Comparison of ENCODE assay signal across 1 cellular context in the genomic region with DNA sequence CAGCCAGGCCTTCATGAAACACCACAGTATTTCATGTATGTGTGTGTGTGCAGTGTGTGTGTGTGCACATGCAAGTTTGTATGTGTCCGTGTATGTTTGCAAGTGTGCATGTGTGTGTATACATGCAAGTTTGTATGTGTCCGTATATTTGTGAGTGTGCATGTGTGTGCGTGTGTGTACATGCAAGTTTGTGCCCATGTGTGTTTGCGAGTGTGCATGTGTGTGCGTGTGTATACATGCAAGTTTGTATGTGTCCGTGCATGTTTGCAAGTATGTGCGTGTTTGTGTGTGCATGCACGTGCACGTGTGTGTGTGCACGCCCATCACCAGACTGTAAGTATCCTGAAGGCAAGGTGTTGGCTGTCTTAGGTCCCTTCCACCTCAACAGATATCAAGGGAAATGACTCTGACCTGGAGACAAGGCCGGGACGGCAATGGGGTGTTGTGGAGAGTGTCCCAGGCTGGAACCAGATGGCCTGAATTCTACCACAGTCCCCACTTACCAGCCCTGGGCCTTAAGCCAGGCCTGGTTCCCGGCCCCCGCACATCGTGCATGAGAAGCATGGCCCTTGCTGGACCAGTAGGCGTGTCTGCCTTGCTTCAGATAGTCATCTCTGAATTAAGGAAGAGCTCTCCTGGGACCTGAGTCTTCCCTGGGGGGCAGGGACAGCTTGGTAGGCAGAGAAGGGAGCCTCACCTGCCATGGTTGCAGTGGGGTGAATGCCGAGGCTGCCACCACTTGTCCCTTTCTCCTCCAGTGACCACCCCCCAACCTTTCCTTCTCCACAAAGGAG.
TF ChIP-seq lines count a peak whose summit lies in the region.

No MANE protein-coding gene starts in this region.

TF ChIP-seq in GM12878, 131 proteins besides CTCF, POLR2A, EP300 and RAD21:
- TF ChIP-seq, protein P1, sequence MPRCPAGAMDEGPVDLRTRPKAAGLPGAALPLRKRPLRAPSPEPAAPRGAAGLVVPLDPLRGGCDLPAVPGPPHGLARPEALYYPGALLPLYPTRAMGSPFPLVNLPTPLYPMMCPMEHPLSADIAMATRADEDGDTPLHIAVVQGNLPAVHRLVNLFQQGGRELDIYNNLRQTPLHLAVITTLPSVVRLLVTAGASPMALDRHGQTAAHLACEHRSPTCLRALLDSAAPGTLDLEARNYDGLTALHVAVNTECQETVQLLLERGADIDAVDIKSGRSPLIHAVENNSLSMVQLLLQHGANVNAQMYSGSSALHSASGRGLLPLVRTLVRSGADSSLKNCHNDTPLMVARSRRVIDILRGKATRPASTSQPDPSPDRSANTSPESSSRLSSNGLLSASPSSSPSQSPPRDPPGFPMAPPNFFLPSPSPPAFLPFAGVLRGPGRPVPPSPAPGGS (IDR thresholded peaks at IDR 0.05; ENCODE audit: borderline replicate concordance, insufficient read depth, low read depth, low read length, poor library complexity, severe bottlenecking), result peak; percentile 63
- no peak for TF ChIP-seq RB1 (IDR thresholded peaks at IDR 0.05; ENCODE audit: borderline replicate concordance)
